Comparison of ENCODE assay signal across 1 cellular context in genomic region chr6:21079468-21080048, GRCh38.
A peak's percentile ranks its signal among the peaks of the same experiment; 100 is the strongest.
TF ChIP-seq lines count a peak whose summit lies in the region.

No MANE protein-coding gene starts in this region.

TF ChIP-seq in SK-N-SH treated with all-trans-retinoic acid at 6 μM for 48 hours, 23 proteins besides CTCF, POLR2A, EP300 and RAD21 (continued from another document):
- TF ChIP-seq ZNF70 (CRISPR knock-in tag; IDR thresholded peaks at IDR 0.05) (no peak), OSR1 (CRISPR knock-in tag; IDR thresholded peaks at IDR 0.05) (no peak), ZFP3 (CRISPR knock-in tag; IDR thresholded peaks at IDR 0.05) (no peak), CREB5 (CRISPR knock-in tag; IDR thresholded peaks at IDR 0.05; ENCODE audit: low read depth) (peak; percentile 68; the same call in 1 of the 2 replicates)
